In the genomic region with DNA sequence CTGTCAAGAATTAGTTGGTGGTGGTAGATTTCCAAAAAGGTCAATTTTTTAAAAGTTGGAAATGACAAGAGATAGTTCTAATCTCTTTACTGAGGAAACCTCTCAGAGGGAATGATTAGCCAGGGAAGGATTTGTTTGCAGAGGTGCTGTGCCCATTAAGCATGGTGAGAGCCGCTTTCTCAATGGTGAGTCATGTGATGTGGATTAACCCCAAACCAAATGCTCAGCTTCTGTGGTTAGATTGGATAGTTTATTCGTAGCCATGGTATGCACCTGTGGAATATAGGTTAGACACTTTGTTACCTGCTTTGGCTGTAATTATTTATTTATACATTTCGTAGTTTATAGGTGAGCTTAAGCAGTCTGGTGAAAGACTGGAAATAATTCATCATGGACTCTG, we compare ENCODE assay signal across 1 cellular context.
TF ChIP-seq lines count a peak whose summit lies in the region.

No MANE protein-coding gene starts in this region.

TF ChIP-seq in H1, 55 proteins besides CTCF, POLR2A, EP300 and RAD21:
- no peak for TF ChIP-seq MAFK (IDR thresholded peaks at IDR 0.05; ENCODE audit: low read depth, low read length)
- TF ChIP-seq TAF1 (IDR thresholded peaks at IDR 0.05; ENCODE audit: low read depth, low read length) = no peak
- TF ChIP-seq RBBP5 (IDR thresholded peaks at IDR 0.05; ENCODE audit: borderline replicate concordance, low read depth, low read length) = no peak
- TF ChIP-seq POU5F1 (IDR thresholded peaks at IDR 0.05; ENCODE audit: low read depth, low read length) = no peak
- no peak for TF ChIP-seq CREB1 (IDR thresholded peaks at IDR 0.05)
- TF ChIP-seq JUND (IDR thresholded peaks at IDR 0.05; ENCODE audit: low read length) = no peak
- TF ChIP-seq BACH1 (IDR thresholded peaks at IDR 0.05; ENCODE audit: low read length) = no peak
- TF ChIP-seq ZNF274 (IDR thresholded peaks at IDR 0.05; ENCODE audit: borderline replicate concordance, extremely low read depth, low read length) = no peak
- no peak for TF ChIP-seq POLR2AphosphoS5 (IDR thresholded peaks at IDR 0.05; ENCODE audit: low read depth, low read length)
- TF ChIP-seq KDM5A (IDR thresholded peaks at IDR 0.05; ENCODE audit: low read length) = no peak
- TF ChIP-seq RNF2 (IDR thresholded peaks at IDR 0.05; ENCODE audit: borderline replicate concordance, low read depth, low read length, missing control alignments, poor library complexity, severe bottlenecking) = no peak
- no peak for TF ChIP-seq YY1 (IDR thresholded peaks at IDR 0.05; ENCODE audit: low read depth, low read length)
- TF ChIP-seq SIX5 (IDR thresholded peaks at IDR 0.05; ENCODE audit: low read depth, low read length) = no peak
